In genomic region chr15:63560741-63561448, GRCh38 we compare ENCODE assay signal across 12 cellular contexts. TPM values are rescaled to one million over a fixed set of nuclear protein-coding genes. Genes with fewer than 3 reads are reported as not detected.
DNase-seq lines count a peak whose midpoint lies in the region; ATAC-seq lines count a peak whose summit lies in the region.
"Had no signal": no experiment of that assay in that cellular context is flagged by ENCODE, and none has a peak within 500 bp of the region (broad histone marks: within the 10 kb centered on the region; RNA-seq: fewer than 3 reads in every experiment).

No MANE protein-coding gene starts in this region.

- CTCF ChIA-PET in activated CD4-positive, alpha-beta T cell treated with anti-CD3 and anti-CD28 coated beads for 36 hours (lab: Charles Lee) = interaction anchor here (0.6 to 1.8 kb wide), 6 partner anchors 19 to 506 kb away, joined by 3 to 5 read pairs (median 4); no protein-coding TSS in a partner anchor

- POLR2A ChIA-PET in activated CD4-positive, alpha-beta T cell treated with anti-CD3 and anti-CD28 coated beads for 36 hours (lab: Charles Lee) = interaction anchor here (0.6 to 1.0 kb wide), 3 partner anchors 17 to 74 kb away, joined by 3 to 7 read pairs (median 7); no protein-coding TSS in a partner anchor

- intact Hi-C loops in activated CD4-positive, alpha-beta T cell treated with anti-CD3 and anti-CD28 coated beads for 36 hours (cut with DNase I, micrococcal nuclease) = loop anchor here (1.0 to 2.0 kb wide), 7 partner anchors 38 to 92 kb away; partner anchors contain the start of gene USP3 (in 2 of the 2)

- H3K9me3 Mint-ChIP-seq in activated CD4-positive, alpha-beta T cell treated with anti-CD3 and anti-CD28 coated beads for 36 hours (ENCODE audit: low read depth) = no peaks in the 10 kb centered on the region

- no peak overlapping the region for H3K4me3 Mint-ChIP-seq in activated CD4-positive, alpha-beta T cell treated with anti-CD3 and anti-CD28 coated beads for 36 hours
- H3K4me3 Mint-ChIP-seq: activated naive CD8-positive, alpha-beta T cell treated with anti-CD3 and anti-CD28 coated beads, Interleukin-2, amount 10 ng/mL, durations not matched to agents 7 days and 5 days had no signal

- peak; percentile 81 for DNase-seq in activated CD4-positive, alpha-beta T cell treated with anti-CD3 and anti-CD28 coated beads for 36 hours
- DNase-seq in activated CD4-positive, alpha-beta T cell treated with anti-CD3 and anti-CD28 coated beads, Interleukin-2, amount 50 U/mL, for 4 hours = no peak
- peak; percentile 24 to 44 for DNase-seq in activated CD4-positive, alpha-beta T cell treated with anti-CD3 and anti-CD28 coated beads, Interleukin-2, amount 50 U/mL, for 24 hours (ENCODE audit: low read depth in 1 of 2, low spot score in 1 of 2)
- DNase-seq in iPS-NIHi11 (ENCODE audit: low spot score) = peak; percentile 21
- DNase-seq in stimulated activated CD8-positive, alpha-beta memory T cell treated with anti-CD3 and anti-CD28 coated beads, Interleukin-15, amount 100 ng/mL, for 48 hours (ENCODE audit: low read depth in 2 of 2) = peak; percentile 8 to 61
- DNase-seq in DMS153 treated with DMSO at 0.1 percent for 48 hours (lab: John Stamatoyannopoulos, UW; ENCODE audit: unreplicated experiment) = no peak
- DNase-seq: activated naive CD8-positive, alpha-beta T cell treated with anti-CD3 and anti-CD28 coated beads, Interleukin-2, amount 10 ng/mL, durations not matched to agents 7 days and 5 days; DND-41; left ventricle myocardium inferior; NCI-H2029 had no signal

- peak overlapping the region; percentile 74 for H3K27ac Mint-ChIP-seq in activated CD4-positive, alpha-beta T cell treated with anti-CD3 and anti-CD28 coated beads for 36 hours
- H3K27ac Mint-ChIP-seq: activated naive CD8-positive, alpha-beta T cell treated with anti-CD3 and anti-CD28 coated beads, Interleukin-2, amount 10 ng/mL, durations not matched to agents 7 days and 5 days had no signal

- H3K27me3 Mint-ChIP-seq in activated CD4-positive, alpha-beta T cell treated with anti-CD3 and anti-CD28 coated beads for 36 hours = no peaks in the 10 kb centered on the region
- H3K27me3 Mint-ChIP-seq: activated naive CD8-positive, alpha-beta T cell treated with anti-CD3 and anti-CD28 coated beads, Interleukin-2, amount 10 ng/mL, durations not matched to agents 7 days and 5 days had no signal

- ATAC-seq in activated CD4-positive, alpha-beta T cell treated with anti-CD3 and anti-CD28 coated beads for 36 hours = peak; percentile 95
- ATAC-seq in GM18511 (IDR thresholded peaks at IDR 0.05; ENCODE audit: unreplicated experiment) (no peak), GM18517 (IDR thresholded peaks at IDR 0.05; ENCODE audit: unreplicated experiment) (no peak)

- H3K36me3 Mint-ChIP-seq in activated CD4-positive, alpha-beta T cell treated with anti-CD3 and anti-CD28 coated beads for 36 hours (ENCODE audit: low read depth) = peaks cover 45% of the 10 kb centered on the region

- H3K4me1 Mint-ChIP-seq in activated CD4-positive, alpha-beta T cell treated with anti-CD3 and anti-CD28 coated beads for 36 hours = peaks cover 49% of the 10 kb centered on the region

RNA-seq across cellular contexts. Expression of gene FBXL22, which starts 36.3 kb away (rescaled TPM):
- under 1 TPM; 0.61 to 0.69 TPM for total RNA-seq in activated CD4-positive, alpha-beta T cell treated with anti-CD3 and anti-CD28 coated beads for 36 hours

RNA-seq across cellular contexts. Expression of gene USP3, which starts 56.5 kb away (rescaled TPM):
- total RNA-seq in activated CD4-positive, alpha-beta T cell treated with anti-CD3 and anti-CD28 coated beads for 36 hours = 10 to 100 TPM; 51.1 to 51.7 TPM

Comparison
In these comparisons a context has a peak if more than half of its experiments do, and no peak if none do; other contexts are left out.
1. DNase-seq: peak in activated CD4-positive, alpha-beta T cell treated with anti-CD3 and anti-CD28 coated beads for 36 hours (single experiment), activated CD4-positive, alpha-beta T cell treated with anti-CD3 and anti-CD28 coated beads, Interleukin-2, amount 50 U/mL, for 24 hours (2 of 2), iPS-NIHi11 (single experiment) and stimulated activated CD8-positive, alpha-beta memory T cell treated with anti-CD3 and anti-CD28 coated beads, Interleukin-15, amount 100 ng/mL, for 48 hours (2 of 2); none in activated CD4-positive, alpha-beta T cell treated with anti-CD3 and anti-CD28 coated beads, Interleukin-2, amount 50 U/mL, for 4 hours (0 of 2) and DMS153 treated with DMSO at 0.1 percent for 48 hours (single experiment).